2 cellular contexts compared by ENCODE assay signal in genomic region chr6:73564578-73565345, GRCh38.
TF ChIP-seq lines count a peak whose summit lies in the region.

No MANE protein-coding gene starts in this region.

TF ChIP-seq in HepG2, 621 proteins besides CTCF, POLR2A, EP300 and RAD21:
- TF ChIP-seq CEBPB (IDR thresholded peaks at IDR 0.05; ENCODE audit: borderline replicate concordance, low read depth, low read length): no peak
- no peak for TF ChIP-seq RFXAP (CRISPR knock-in tag; IDR thresholded peaks at IDR 0.05; ENCODE audit: borderline replicate concordance)
- no peak for TF ChIP-seq IRX3 (CRISPR knock-in tag; IDR thresholded peaks at IDR 0.05; ENCODE audit: borderline replicate concordance, low read depth)
- no peak for TF ChIP-seq BCLAF1 (IDR thresholded peaks at IDR 0.05)
- no peak for TF ChIP-seq ZNF576 (CRISPR knock-in tag; IDR thresholded peaks at IDR 0.05)
- no peak for TF ChIP-seq ZNF574 (CRISPR knock-in tag; IDR thresholded peaks at IDR 0.05)
- no peak for TF ChIP-seq BHLHE40 (IDR thresholded peaks at IDR 0.05; ENCODE audit: low read length)
- no peak for TF ChIP-seq ONECUT2 (CRISPR knock-in tag; IDR thresholded peaks at IDR 0.05)
- TF ChIP-seq CEBPZ (IDR thresholded peaks at IDR 0.05; ENCODE audit: low read length): no peak
- TF ChIP-seq ZNF7 (CRISPR knock-in tag; IDR thresholded peaks at IDR 0.05): no peak

TF ChIP-seq in H1, 55 proteins besides CTCF, POLR2A, EP300 and RAD21:
- TF ChIP-seq JUND (IDR thresholded peaks at IDR 0.05; ENCODE audit: low read length) (no peak), SRF (IDR thresholded peaks at IDR 0.05; ENCODE audit: low read depth, low read length) (peak; percentile 29; the same call in 1 of the 2 replicates), SP4 (IDR thresholded peaks at IDR 0.05; ENCODE audit: low read length) (no peak)
